8 cellular contexts compared by ENCODE assay signal in the genomic region with DNA sequence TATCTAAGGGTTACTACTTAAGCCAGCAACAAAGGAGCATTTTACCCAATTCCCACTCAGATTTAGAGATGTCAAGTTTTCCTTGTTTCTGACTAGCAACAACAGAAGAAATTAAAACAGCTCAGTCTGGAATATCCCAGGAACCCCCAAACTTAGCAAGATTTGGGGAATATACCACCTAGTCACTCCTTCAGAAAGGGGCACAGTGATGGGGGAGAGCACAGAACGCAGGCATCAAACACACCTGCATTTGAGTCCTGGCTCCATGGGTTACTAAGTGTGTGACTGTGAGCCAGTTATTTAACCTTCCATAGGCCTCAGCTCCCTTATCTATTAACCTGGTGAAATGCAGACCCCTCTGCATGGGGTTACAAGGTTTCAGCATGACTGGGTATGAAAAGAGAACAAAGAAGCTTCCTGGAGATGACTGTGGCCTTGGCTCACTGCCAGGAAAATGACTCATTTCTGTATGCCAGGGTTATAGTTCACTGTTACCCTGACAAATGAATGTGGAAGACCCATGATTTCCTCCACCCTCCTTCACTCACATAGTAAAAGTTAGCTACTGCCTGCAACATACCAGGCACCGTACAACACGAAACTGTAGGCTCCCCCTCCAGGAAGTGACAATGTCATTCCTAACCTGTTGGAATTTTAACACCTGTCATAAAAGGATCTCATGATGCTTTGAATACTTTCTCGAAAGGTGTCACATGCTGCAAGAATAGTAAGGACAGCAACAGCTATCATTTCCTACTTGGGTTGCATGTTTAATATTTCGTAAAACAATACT.
DNase-seq lines count a peak whose midpoint lies in the region; ATAC-seq and TF ChIP-seq lines count a peak whose summit lies in the region.

No MANE protein-coding gene starts in this region.

- H3K36me3 ChIP-seq in Caco-2 (ENCODE audit: control insufficient read depth, insufficient read depth, low read length): no peaks in the 10 kb centered on the region

- no peaks in the 10 kb centered on the region for H3K36me3 Mint-ChIP-seq in Caco-2 (ENCODE audit: insufficient read depth, unreplicated experiment)
- H3K36me3 Mint-ChIP-seq in activated CD8-positive, alpha-beta memory T cell treated with anti-CD3 and anti-CD28 coated beads, Interleukin-2, amount 10 ng/mL, durations not matched to agents 7 days and 5 days: peaks cover 4% of the 10 kb centered on the region

- H3K9me3 ChIP-seq in Caco-2: no peaks in the 10 kb centered on the region

- peak overlapping the region; percentile 65 for H3K27ac Mint-ChIP-seq in Caco-2 (ENCODE audit: unreplicated experiment)
- H3K27ac Mint-ChIP-seq in activated CD8-positive, alpha-beta memory T cell treated with anti-CD3 and anti-CD28 coated beads, Interleukin-2, amount 10 ng/mL, durations not matched to agents 7 days and 5 days: peak overlapping the region; percentile 62

- TF ChIP-seq CTCF in Caco-2 (IDR thresholded peaks at IDR 0.05; ENCODE audit: insufficient read depth in 1 of 2, low read depth in 1 of 2, low read length in 1 of 2, severe bottlenecking in 1 of 2, unreplicated experiment in 1 of 2): no peak
- TF ChIP-seq CTCF in HL-60 (IDR thresholded peaks at IDR 0.05; ENCODE audit: insufficient read depth, low read length): no peak
- no peak for TF ChIP-seq CTCF in retinal pigment epithelial cell (conservative IDR thresholded peaks at IDR 0.05; ENCODE audit: low read depth, low read length)
- TF ChIP-seq CTCF in coronary artery (IDR thresholded peaks at IDR 0.05): no peak

- H3K4me1 Mint-ChIP-seq in Caco-2 (ENCODE audit: low read depth, unreplicated experiment): peaks cover 21% of the 10 kb centered on the region
- peaks cover 24% of the 10 kb centered on the region for H3K4me1 Mint-ChIP-seq in activated CD8-positive, alpha-beta memory T cell treated with anti-CD3 and anti-CD28 coated beads, Interleukin-2, amount 10 ng/mL, durations not matched to agents 7 days and 5 days

- intact Hi-C loops in Caco-2 (cut with micrococcal nuclease; ENCODE audit: unreplicated experiment): no loop called here

- CTCF ChIA-PET in Caco-2 (lab: Charles Lee): interaction anchor here (1.6 kb wide), 2 partner anchors 16 to 21 kb away, joined by 4 to 10 read pairs; no protein-coding TSS in a partner anchor
- CTCF ChIA-PET in activated CD8-positive, alpha-beta memory T cell treated with anti-CD3 and anti-CD28 coated beads, Interleukin-2, amount 10 ng/mL, durations not matched to agents 7 days and 5 days (lab: Charles Lee): interaction anchor here (0.8 to 5.0 kb wide), 7 partner anchors 12 to 777 kb away, joined by 3 to 35 read pairs (median 3); no protein-coding TSS in a partner anchor

- H3K27me3 ChIP-seq in Caco-2 (replicated peaks; ENCODE audit: control insufficient read depth, insufficient read depth, low read length) (no peaks in the 10 kb centered on the region), HL-60 (ENCODE audit: insufficient read depth, poor library complexity, severe bottlenecking) (no peaks in the 10 kb centered on the region)

- no peaks in the 10 kb centered on the region for H3K27me3 Mint-ChIP-seq in Caco-2 (ENCODE audit: insufficient read depth, unreplicated experiment)
- H3K27me3 Mint-ChIP-seq in activated CD8-positive, alpha-beta memory T cell treated with anti-CD3 and anti-CD28 coated beads, Interleukin-2, amount 10 ng/mL, durations not matched to agents 7 days and 5 days: peaks cover 7% of the 10 kb centered on the region

- peak; percentile 91 for ATAC-seq in GM21423 (IDR thresholded peaks at IDR 0.05; ENCODE audit: unreplicated experiment)
- peak; percentile 96 for ATAC-seq in activated CD8-positive, alpha-beta memory T cell treated with anti-CD3 and anti-CD28 coated beads, Interleukin-2, amount 10 ng/mL, durations not matched to agents 7 days and 5 days

- no peak overlapping the region for H3K4me3 Mint-ChIP-seq in Caco-2 (ENCODE audit: unreplicated experiment)
- H3K4me3 Mint-ChIP-seq in activated CD8-positive, alpha-beta memory T cell treated with anti-CD3 and anti-CD28 coated beads, Interleukin-2, amount 10 ng/mL, durations not matched to agents 7 days and 5 days: no peak overlapping the region

- H3K27ac ChIP-seq in HL-60 (replicated peaks): no peak overlapping the region
- peak overlapping the region in 1 of 2 donors; percentile 53 for H3K27ac ChIP-seq in coronary artery

- POLR2A ChIA-PET in Caco-2 (lab: Charles Lee): no interaction called here

- DNase-seq in Caco-2: peak; percentile 69 to 91
- peak; percentile 47 to 82 for DNase-seq in HL-60 (ENCODE audit: low read depth in 1 of 2, low spot score in 1 of 2)
- DNase-seq in NOMO-1 treated with DMSO at 0.1 percent for 48 hours (lab: John Stamatoyannopoulos, UW; ENCODE audit: unreplicated experiment): peak; percentile 91
- peak; percentile 95 for DNase-seq in activated CD8-positive, alpha-beta memory T cell treated with anti-CD3 and anti-CD28 coated beads, Interleukin-2, amount 10 ng/mL, durations not matched to agents 7 days and 5 days
- DNase-seq in fibroblast of the conjunctiva (ENCODE audit: low read depth): peak; percentile 61
- DNase-seq in retinal pigment epithelial cell (ENCODE audit: low read depth): peak; percentile 84
- no peak for DNase-seq in coronary artery (ENCODE audit: low spot score)

- BruUV-seq in Caco-2 (replicated peaks; lab: Mats Ljungman, UMichigan): no TSS peak

- H3K4me3 ChIP-seq in Caco-2 (ENCODE audit: low read depth, low read length): no peak overlapping the region
- no peak overlapping the region for H3K4me3 ChIP-seq in HL-60 (replicated peaks; ENCODE audit: insufficient read depth, low read length)
- H3K4me3 ChIP-seq in retinal pigment epithelial cell (ENCODE audit: low read length): no peak overlapping the region
- no peak overlapping the region for H3K4me3 ChIP-seq in coronary artery

- H3K4me1 ChIP-seq in Caco-2: peaks cover 35% of the 10 kb centered on the region

- peaks cover 16% of the 10 kb centered on the region for H3K9me3 Mint-ChIP-seq in Caco-2 (ENCODE audit: unreplicated experiment)
- H3K9me3 Mint-ChIP-seq in activated CD8-positive, alpha-beta memory T cell treated with anti-CD3 and anti-CD28 coated beads, Interleukin-2, amount 10 ng/mL, durations not matched to agents 7 days and 5 days (ENCODE audit: low read depth): no peaks in the 10 kb centered on the region
